In the genomic region with DNA sequence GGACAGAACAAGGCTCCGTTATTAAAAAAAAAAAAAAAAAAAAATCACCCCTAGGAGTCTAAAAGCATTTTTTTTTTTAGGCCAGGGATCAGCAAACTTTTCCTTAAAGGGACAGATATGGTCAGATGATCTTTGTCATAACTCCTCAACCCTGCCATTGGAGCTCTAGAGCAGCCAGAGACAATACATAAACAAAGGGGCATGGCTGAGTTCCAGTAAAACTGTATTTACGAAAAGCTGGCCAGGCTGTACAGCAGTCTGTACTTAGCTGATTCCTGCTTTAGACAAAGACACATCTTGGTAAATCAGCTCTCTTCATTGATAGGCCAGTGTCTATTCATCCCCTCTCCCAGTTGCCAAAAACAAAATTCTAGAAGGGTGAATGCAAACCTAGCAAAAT, we compare ENCODE assay signal across 29 cellular contexts. TPM values are rescaled to one million over a fixed set of nuclear protein-coding genes. Genes with fewer than 3 reads are reported as not detected.
DNase-seq lines count a peak whose midpoint lies in the region; TF ChIP-seq lines count a peak whose summit lies in the region.
"Had no signal": no experiment of that assay in that cellular context is flagged by ENCODE, and none has a peak within 500 bp of the region (broad histone marks: within the 10 kb centered on the region; RNA-seq: fewer than 3 reads in every experiment).

No MANE protein-coding gene starts in this region.

- H3K4me3 ChIP-seq in Karpas-422 (ENCODE audit: low read length), result no peak overlapping the region
- H3K4me3 ChIP-seq in parathyroid adenoma (ENCODE audit: low read depth, low read length), result no peak overlapping the region
- H3K4me3 ChIP-seq in endodermal cell (ENCODE audit: low read length), result no peak overlapping the region
- H3K4me3 ChIP-seq: body of pancreas, ovary, testis had no signal

- H3K4me3 Mint-ChIP-seq in endodermal cell, result no peak overlapping the region
- H3K4me3 Mint-ChIP-seq: activated CD4-positive, alpha-beta T cell treated with anti-CD3 and anti-CD28 coated beads for 36 hours; activated CD8-positive, alpha-beta T cell treated with anti-CD3 and anti-CD28 coated beads, Interleukin-2, amount 10 ng/mL, durations not matched to agents 7 days and 5 days; activated naive CD4-positive, alpha-beta T cell treated with anti-CD3 and anti-CD28 coated beads for 36 hours; nephron progenitor cell had no signal

- H3K9me3 ChIP-seq in Karpas-422 (ENCODE audit: low read length) (no peaks in the 10 kb centered on the region), parathyroid adenoma (ENCODE audit: control insufficient read depth, low read length) (no peaks in the 10 kb centered on the region), endodermal cell (ENCODE audit: control insufficient read depth, low read length) (no peaks in the 10 kb centered on the region)
- H3K9me3 ChIP-seq: body of pancreas, Caco-2, ovary, testis had no signal

- no peaks in the 10 kb centered on the region for H3K27me3 ChIP-seq in Karpas-422 (ENCODE audit: low read length)
- H3K27me3 ChIP-seq in parathyroid adenoma (ENCODE audit: control insufficient read depth, insufficient read depth, low read length), result no peaks in the 10 kb centered on the region
- H3K27me3 ChIP-seq in endodermal cell (ENCODE audit: control insufficient read depth, insufficient read depth, low read length, poor library complexity, severe bottlenecking), result peaks cover 29% of the 10 kb centered on the region
- H3K27me3 ChIP-seq: body of pancreas, ovary, testis had no signal

- H3K9me3 Mint-ChIP-seq in endodermal cell, result no peaks in the 10 kb centered on the region
- H3K9me3 Mint-ChIP-seq: activated naive CD4-positive, alpha-beta T cell treated with anti-CD3 and anti-CD28 coated beads for 36 hours; nephron progenitor cell had no signal

- peak overlapping the region; percentile 36; the same call in 1 of the 2 replicates for H2AFZ ChIP-seq in Karpas-422 (ENCODE audit: low read length)
- no peak overlapping the region for H2AFZ ChIP-seq in parathyroid adenoma

- H3K36me3 Mint-ChIP-seq in endodermal cell (ENCODE audit: low read depth), result no peaks in the 10 kb centered on the region

- DNase-seq in DMS79 treated with DMSO at 0.1 percent for 48 hours (lab: John Stamatoyannopoulos, UW) (peak; percentile 57), DMS79 (lab: John Stamatoyannopoulos, UW) (no peak), Karpas-422 (no peak), dermis blood vessel endothelial cell (peak; percentile 43), mucosa of gallbladder (ENCODE audit: low spot score) (no peak), OCI-M2 (lab: John Stamatoyannopoulos, UW; ENCODE audit: unreplicated experiment) (no peak), endodermal cell (no peak)
- DNase-seq: 8988T; activated CD4-positive, alpha-beta T cell treated with anti-CD3 and anti-CD28 coated beads for 36 hours; activated CD8-positive, alpha-beta T cell treated with anti-CD3 and anti-CD28 coated beads, Interleukin-2, amount 10 ng/mL, durations not matched to agents 7 days and 5 days; activated naive CD4-positive, alpha-beta T cell treated with anti-CD3 and anti-CD28 coated beads for 36 hours; body of pancreas; C1 segment of cervical spinal cord; Caco-2; cerebellar nuclear complex; hypothalamus; NCI-H1417; NCI-H2081 treated with DMSO at 0.1 percent for 48 hours; NCI-H526; nephron progenitor cell; ovary; small intestine; stimulated activated naive CD4-positive, alpha-beta T cell treated with Interleukin-2 at 50 U/mL for 16 hours; SW 1271; testis had no signal

- H3K79me2 ChIP-seq in Karpas-422 (ENCODE audit: low read length) (no peaks in the 10 kb centered on the region), parathyroid adenoma (no peaks in the 10 kb centered on the region)

- no peaks in the 10 kb centered on the region for H4K20me1 ChIP-seq in Karpas-422 (ENCODE audit: insufficient read depth, low read depth, low read length)

- peaks cover 15% of the 10 kb centered on the region for H3K4me1 Mint-ChIP-seq in endodermal cell

- TF ChIP-seq CTCF in parathyroid adenoma (IDR thresholded peaks at IDR 0.05) (no peak), endodermal cell (conservative IDR thresholded peaks at IDR 0.05) (no peak)

- H3K36me3 ChIP-seq in Karpas-422 (ENCODE audit: insufficient read depth, low read length), result no peaks in the 10 kb centered on the region
- no peaks in the 10 kb centered on the region for H3K36me3 ChIP-seq in parathyroid adenoma (ENCODE audit: control insufficient read depth, insufficient read depth, low read length)
- no peaks in the 10 kb centered on the region for H3K36me3 ChIP-seq in endodermal cell (ENCODE audit: control insufficient read depth, insufficient read depth, low read length)
- H3K36me3 ChIP-seq: ovary had no signal

- no peak overlapping the region for H3K27ac Mint-ChIP-seq in endodermal cell
- H3K27ac Mint-ChIP-seq: activated CD4-positive, alpha-beta T cell treated with anti-CD3 and anti-CD28 coated beads for 36 hours; activated CD8-positive, alpha-beta T cell treated with anti-CD3 and anti-CD28 coated beads, Interleukin-2, amount 10 ng/mL, durations not matched to agents 7 days and 5 days; activated naive CD4-positive, alpha-beta T cell treated with anti-CD3 and anti-CD28 coated beads for 36 hours; nephron progenitor cell had no signal

- H3K9ac ChIP-seq in Karpas-422 (ENCODE audit: low read length) (no peak overlapping the region), parathyroid adenoma (no peak overlapping the region), endodermal cell (ENCODE audit: extremely low read depth, low read length, poor library complexity, severe bottlenecking) (no peak overlapping the region)

- peaks cover 16% of the 10 kb centered on the region for H3K4me1 ChIP-seq in Karpas-422 (ENCODE audit: low read length)
- H3K4me1 ChIP-seq in parathyroid adenoma, result peaks cover 6% of the 10 kb centered on the region
- H3K4me1 ChIP-seq in endodermal cell (ENCODE audit: control insufficient read depth, insufficient read depth, low read length), result no peaks in the 10 kb centered on the region
- H3K4me1 ChIP-seq: Caco-2 had no signal

- H3K27ac ChIP-seq in Karpas-422 (ENCODE audit: low read length) (no peak overlapping the region), parathyroid adenoma (peak overlapping the region; percentile 59), endodermal cell (ENCODE audit: low read depth, low read length) (no peak overlapping the region)
- H3K27ac ChIP-seq: body of pancreas, ovary had no signal

- H3K4me2 ChIP-seq in Karpas-422 (ENCODE audit: low read depth, low read length, poor library complexity, severe bottlenecking) (no peak overlapping the region), parathyroid adenoma (ENCODE audit: low read length) (no peak overlapping the region)

- WGBS in endodermal cell (ENCODE audit: insufficient coverage in 1 of 2, insufficient read length in 1 of 2), 2 experiments, result 82 to 96% methylated on average over 2 of the region's 2 CpGs

- H3K27me3 Mint-ChIP-seq in endodermal cell (ENCODE audit: insufficient read depth), result peaks cover 27% of the 10 kb centered on the region

- H3K9me2 ChIP-seq in Karpas-422 (replicated peaks; ENCODE audit: insufficient read depth, low read length), result no peaks in the 10 kb centered on the region

RNA-seq across cellular contexts. Expression of a gene that starts 35.1 kb away (rescaled TPM):
- 1.0 and 6.8 TPM in 2 replicates for total RNA-seq in Karpas-422 (2014; rRNA removed; shearing (Covaris generic); ENCODE audit: low replicate concordance)
- total RNA-seq in dermis blood vessel endothelial cell, result 1.2 and 2.7 TPM in 2 replicates
- total RNA-seq in mucosa of gallbladder, result 4.8 TPM
- total RNA-seq in endodermal cell, result 1 to 10 TPM; 4.7 to 6.6 TPM
- polyA plus RNA-seq in endodermal cell (2013, experiment 1 of 2), result 6.4 TPM
- 6.0 TPM for polyA plus RNA-seq in endodermal cell (2013, experiment 2 of 2)

RNA-seq across cellular contexts. Expression of a gene that starts 35.3 kb away (rescaled TPM):
- total RNA-seq in Karpas-422 (2014; rRNA removed; shearing (Covaris generic); ENCODE audit: low replicate concordance), result 78.5 and 142 TPM in 2 replicates
- 33.2 and 44.9 TPM in 2 replicates for total RNA-seq in dermis blood vessel endothelial cell
- 33.4 TPM for total RNA-seq in mucosa of gallbladder
- 10 to 100 TPM; 34.9 to 36.4 TPM for total RNA-seq in endodermal cell
- 12.1 TPM for polyA plus RNA-seq in endodermal cell (2013, experiment 1 of 2)
- 12.4 TPM for polyA plus RNA-seq in endodermal cell (2013, experiment 2 of 2)

RNA-seq across cellular contexts. Expression of a gene that starts 44.3 kb away (rescaled TPM):
- not detected in 2 replicates for total RNA-seq in Karpas-422 (2014; rRNA removed; shearing (Covaris generic); ENCODE audit: low replicate concordance)
- total RNA-seq in dermis blood vessel endothelial cell (0.14 and 0.17 TPM in 2 replicates), mucosa of gallbladder (0.55 TPM), endodermal cell (1 to 10 TPM; 2.0 TPM)
- polyA plus RNA-seq in endodermal cell (2013, experiment 1 of 2), result 1.0 TPM
- 0.54 TPM for polyA plus RNA-seq in endodermal cell (2013, experiment 2 of 2)
- total RNA-seq: activated naive CD4-positive, alpha-beta T cell treated with anti-CD3 and anti-CD28 coated beads for 36 hours; glomerular endothelial cell; lung microvascular endothelial cell; RPMI7951 had no signal

Comparison
In these comparisons a context has a peak if more than half of its experiments do, and no peak if none do; other contexts are left out.
1. DNase-seq: peak in DMS79 treated with DMSO at 0.1 percent for 48 hours (single experiment) and dermis blood vessel endothelial cell (single experiment); none in DMS79 (single experiment), Karpas-422 (single experiment), mucosa of gallbladder (single experiment), OCI-M2 (single experiment) and endodermal cell (single experiment).